12 cellular contexts compared by ENCODE assay signal in genomic region chr21:43194303-43195130, GRCh38. TPM values are rescaled to one million over a fixed set of nuclear protein-coding genes. Genes with fewer than 3 reads are reported as not detected.
DNase-seq lines count a peak whose midpoint lies in the region; ATAC-seq and TF ChIP-seq lines count a peak whose summit lies in the region.
"Had no signal": no experiment of that assay in that cellular context is flagged by ENCODE, and none has a peak within 500 bp of the region (broad histone marks: within the 10 kb centered on the region; RNA-seq: fewer than 3 reads in every experiment).

No MANE protein-coding gene starts in this region.

- H2AK5ac ChIP-seq in trophoblast cell (ENCODE audit: low read length) = peak overlapping the region; percentile 54

- H2BK120ac ChIP-seq in trophoblast cell (ENCODE audit: insufficient read depth, low read length, poor library complexity) = peak overlapping the region; percentile 28

- H3K9me3 ChIP-seq in PC-9 (ENCODE audit: insufficient read depth, low read depth) = no peaks in the 10 kb centered on the region
- H3K9me3 ChIP-seq in heart right ventricle = peaks cover 0 to 19% (median 5%) of the 10 kb centered on the region in 11 donors
- peaks cover 2% of the 10 kb centered on the region for H3K9me3 ChIP-seq in trophoblast cell (ENCODE audit: insufficient read depth, low read depth, low read length)

- peak; percentile 6 for DNase-seq in CD1c-positive myeloid dendritic cell (ENCODE audit: extremely low spot score)
- DNase-seq in PC-9 = no peak
- no peak for DNase-seq in heart right ventricle
- DNase-seq in trophoblast cell = no peak
- no peak for DNase-seq in AG20443 (ENCODE audit: low spot score)
- no peak for DNase-seq in DMS79 treated with DMSO at 0.1 percent for 48 hours (lab: John Stamatoyannopoulos, UW)
- DNase-seq: activated naive CD4-positive, alpha-beta T cell; CD4-positive, alpha-beta memory T cell had no signal

- H4K12ac ChIP-seq in trophoblast cell (ENCODE audit: low read depth, low read length) = no peak overlapping the region

- intact Hi-C loops in PC-9 (cut with micrococcal nuclease; ENCODE audit: unreplicated experiment) = no loop called here
- intact Hi-C loops in heart right ventricle (cut with DNase I) = no loop called here

- POLR2A ChIA-PET in PC-9 (lab: Charles Lee; ENCODE audit: unreplicated experiment) = no interaction called here

- H2BK5ac ChIP-seq in trophoblast cell (ENCODE audit: low read depth, low read length, poor library complexity) = no peak overlapping the region

- H3K18ac ChIP-seq in trophoblast cell (ENCODE audit: low read length) = peak overlapping the region; percentile 35

- H3K9ac ChIP-seq in trophoblast cell (ENCODE audit: low read length) = no peak overlapping the region

- H2AFZ ChIP-seq in PC-9 (no peak overlapping the region), trophoblast cell (ENCODE audit: insufficient read depth, low read length, poor library complexity) (no peak overlapping the region)

- H3K9me2 ChIP-seq in PC-9 (ENCODE audit: insufficient read depth) = no peaks in the 10 kb centered on the region

- H3K27ac ChIP-seq in PC-9 = no peak overlapping the region
- H3K27ac ChIP-seq in heart right ventricle = peak overlapping the region in 9 of 10 donors; percentile 4 to 68 (median 53)
- no peak overlapping the region for H3K27ac ChIP-seq in trophoblast cell (ENCODE audit: low read depth, low read length)

- 0 out of 2 replicates have a peak overlapping the region, but pooled peaks have one; percentile 13 for H3K4me2 ChIP-seq in PC-9
- H3K4me2 ChIP-seq in trophoblast cell (ENCODE audit: low read length) = no peak overlapping the region

- peaks cover 9% of the 10 kb centered on the region for H3K79me1 ChIP-seq in trophoblast cell (ENCODE audit: low read length)

- H3K4ac ChIP-seq in trophoblast cell (ENCODE audit: low read depth, low read length) = no peak overlapping the region

- peak overlapping the region; percentile 50 for H2BK12ac ChIP-seq in trophoblast cell (ENCODE audit: low read length)

- no peaks in the 10 kb centered on the region for H4K20me1 ChIP-seq in PC-9 (ENCODE audit: insufficient read depth)

- CTCF ChIA-PET in PC-9 (lab: Charles Lee) = no interaction called here

- peak overlapping the region; percentile 40 for H4K8ac ChIP-seq in trophoblast cell (ENCODE audit: low read depth, low read length)

- TF ChIP-seq CTCF in PC-9 (conservative IDR thresholded peaks at IDR 0.05) = no peak
- no peak for TF ChIP-seq CTCF in heart right ventricle (IDR thresholded peaks at IDR 0.05)

- no peak overlapping the region for H3K4me3 ChIP-seq in PC-9
- H3K4me3 ChIP-seq in heart right ventricle = no peak overlapping the region
- no peak overlapping the region for H3K4me3 ChIP-seq in trophoblast cell (ENCODE audit: low read depth, low read length)

- H3F3A ChIP-seq in PC-9 (ENCODE audit: insufficient read depth, low read depth) = peaks cover 26% of the 10 kb centered on the region

- no TSS peak for BruUV-seq in PC-9 (replicated peaks; lab: Mats Ljungman, UMichigan)

- peak in 4 of 8 donors; percentile 3 to 19 (median 8) for ATAC-seq in heart right ventricle
- no peak for ATAC-seq in activated CD4-positive, CD25-positive, alpha-beta regulatory T cell treated with anti-CD3 and anti-CD28 coated beads, Interleukin-2, amount 50 U/mL, for 24 hours
- ATAC-seq in GM18868 (IDR thresholded peaks at IDR 0.05; ENCODE audit: unreplicated experiment) = no peak
- ATAC-seq: left colon had no signal

- H3K27me3 ChIP-seq in PC-9 (ENCODE audit: insufficient read depth, low read depth) = no peaks in the 10 kb centered on the region
- peaks cover 0 to 14% (median 0%) of the 10 kb centered on the region in 7 donors for H3K27me3 ChIP-seq in heart right ventricle
- H3K27me3 ChIP-seq in trophoblast cell (ENCODE audit: insufficient read depth, low read length) = no peaks in the 10 kb centered on the region

- H3K79me2 ChIP-seq in PC-9 (ENCODE audit: low read depth) (no peaks in the 10 kb centered on the region), trophoblast cell (ENCODE audit: control insufficient read depth, insufficient read depth, low read length, poor library complexity) (no peaks in the 10 kb centered on the region)

- peak overlapping the region; percentile 29 for H3K14ac ChIP-seq in trophoblast cell (ENCODE audit: low read length)

- 61 to 68% methylated on average over 23 of the region's 23 CpGs for WGBS in heart right ventricle, 2 donors
- WGBS in trophoblast cell (ENCODE audit: extremely low coverage, insufficient coverage, insufficient read length) = no CpG with 5 or more reads among the region's 23 CpGs

- H3K23ac ChIP-seq in trophoblast cell (ENCODE audit: low read length) = no peak overlapping the region

- H3K4me1 ChIP-seq in PC-9 (replicated peaks; ENCODE audit: insufficient read depth) = peaks cover 36% of the 10 kb centered on the region
- H3K4me1 ChIP-seq in heart right ventricle = peaks cover 8 to 43% (median 37%) of the 10 kb centered on the region in 9 donors
- peaks cover 27 to 40% of the 10 kb centered on the region in 2 experiments for H3K4me1 ChIP-seq in trophoblast cell (ENCODE audit: control insufficient read depth in 1 of 2, insufficient read depth in 2 of 2, low read length in 2 of 2)

- no peaks in the 10 kb centered on the region for H3K36me3 ChIP-seq in PC-9 (ENCODE audit: low read depth)
- H3K36me3 ChIP-seq in heart right ventricle = no peaks in the 10 kb centered on the region
- no peaks in the 10 kb centered on the region for H3K36me3 ChIP-seq in trophoblast cell (ENCODE audit: control insufficient read depth in 1 of 2, insufficient read depth in 2 of 2, low read length in 2 of 2)

- H4K91ac ChIP-seq in trophoblast cell (ENCODE audit: low read depth, low read length) = peak overlapping the region; percentile 57

RNA-seq across cellular contexts. Expression of gene CRYAA, which starts 25.7 kb away (rescaled TPM):
- total RNA-seq in PC-9 (2021) (not detected in 2 replicates), heart right ventricle (not detected)
- not detected for polyA plus RNA-seq in heart right ventricle
- polyA plus RNA-seq in trophoblast cell (2013) = not detected in 2 replicates
- total RNA-seq: CD4-positive, alpha-beta memory T cell; left colon; RPMI7951 had no signal
- polyA plus RNA-seq: CD4-positive, alpha-beta memory T cell had no signal

Comparison
In these comparisons a context has a peak if more than half of its experiments do, and no peak if none do; other contexts are left out.
1. H3K27ac ChIP-seq: peak in heart right ventricle (9 of 10); none in PC-9 (single experiment) and trophoblast cell (single experiment).